1 cellular context compared by ENCODE assay signal in the genomic region with DNA sequence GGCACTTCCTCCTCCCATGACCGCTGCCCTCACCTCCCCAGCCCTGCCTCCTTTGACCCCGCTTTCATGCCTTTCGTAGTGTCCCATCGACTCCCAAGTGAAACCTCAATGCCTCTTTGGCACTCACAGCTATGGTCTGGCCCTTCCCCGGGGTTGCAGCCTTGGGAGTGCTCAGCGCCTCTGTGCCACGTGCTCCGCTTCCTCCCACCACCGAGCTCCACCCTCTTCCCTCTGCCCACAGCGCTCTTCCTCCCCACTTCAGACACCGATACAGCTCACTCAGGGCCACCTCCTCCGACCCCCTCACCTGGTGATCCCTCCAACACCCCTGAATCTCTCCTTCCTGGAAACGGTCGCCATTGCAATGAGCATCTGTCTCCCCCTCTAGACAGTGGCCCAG.
TF ChIP-seq lines count a peak whose summit lies in the region.

No MANE protein-coding gene starts in this region.

TF ChIP-seq in H1, 55 proteins besides CTCF, POLR2A, EP300 and RAD21:
- no peak for TF ChIP-seq CREB1 (IDR thresholded peaks at IDR 0.05)
- TF ChIP-seq, protein P1, sequence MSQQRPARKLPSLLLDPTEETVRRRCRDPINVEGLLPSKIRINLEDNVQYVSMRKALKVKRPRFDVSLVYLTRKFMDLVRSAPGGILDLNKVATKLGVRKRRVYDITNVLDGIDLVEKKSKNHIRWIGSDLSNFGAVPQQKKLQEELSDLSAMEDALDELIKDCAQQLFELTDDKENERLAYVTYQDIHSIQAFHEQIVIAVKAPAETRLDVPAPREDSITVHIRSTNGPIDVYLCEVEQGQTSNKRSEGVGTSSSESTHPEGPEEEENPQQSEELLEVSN (IDR thresholded peaks at IDR 0.05), result no peak
- no peak for TF ChIP-seq RXRA (IDR thresholded peaks at IDR 0.05; ENCODE audit: insufficient read depth, low read depth, low read length)
- no peak for TF ChIP-seq BCL11A (IDR thresholded peaks at IDR 0.05; ENCODE audit: low read depth in 2 of 2, low read length in 2 of 2)
- no peak for TF ChIP-seq SRF (IDR thresholded peaks at IDR 0.05; ENCODE audit: low read depth, low read length)
- TF ChIP-seq, protein P2, sequence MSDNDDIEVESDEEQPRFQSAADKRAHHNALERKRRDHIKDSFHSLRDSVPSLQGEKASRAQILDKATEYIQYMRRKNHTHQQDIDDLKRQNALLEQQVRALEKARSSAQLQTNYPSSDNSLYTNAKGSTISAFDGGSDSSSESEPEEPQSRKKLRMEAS (IDR thresholded peaks at IDR 0.05), result peak; percentile 36; the same call in 1 of the 2 replicates
